1 cellular context compared by ENCODE assay signal in the genomic region with DNA sequence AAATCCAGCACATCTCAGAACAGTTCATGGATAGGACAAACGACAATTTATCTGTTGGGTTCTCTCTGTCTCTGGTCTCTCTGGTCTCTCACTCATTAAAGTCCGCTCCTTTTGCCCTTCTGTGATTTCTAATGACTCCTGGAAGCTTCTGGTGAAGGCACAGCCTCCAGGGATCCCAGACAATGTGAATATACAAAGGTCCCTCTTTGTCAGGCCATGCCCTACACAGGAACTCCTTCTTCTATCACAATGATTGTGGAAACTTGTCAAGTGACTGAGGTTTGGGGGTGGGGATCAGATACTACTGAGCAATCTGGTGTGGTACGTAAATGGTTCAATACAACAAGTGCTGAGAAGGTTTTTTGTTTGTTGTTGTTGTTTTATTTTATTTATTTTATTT.
TF ChIP-seq lines count a peak whose summit lies in the region.

No MANE protein-coding gene starts in this region.

TF ChIP-seq in IMR-90, 13 proteins besides CTCF, POLR2A, EP300 and RAD21:
- no peak for TF ChIP-seq CHD1 (IDR thresholded peaks at IDR 0.05; ENCODE audit: low read depth, low read length)
- no peak for TF ChIP-seq MXI1 (IDR thresholded peaks at IDR 0.05; ENCODE audit: borderline replicate concordance, low read depth, low read length)
- no peak for TF ChIP-seq BHLHE40 (IDR thresholded peaks at IDR 0.05; ENCODE audit: low read depth, low read length)
- no peak for TF ChIP-seq MAZ (IDR thresholded peaks at IDR 0.05; ENCODE audit: borderline replicate concordance, low read depth, low read length)
- no peak for TF ChIP-seq RFX5 (IDR thresholded peaks at IDR 0.05; ENCODE audit: low read depth, low read length)
- TF ChIP-seq SMC3 (IDR thresholded peaks at IDR 0.05; ENCODE audit: low read depth, low read length) = no peak
- TF ChIP-seq, protein P1, sequence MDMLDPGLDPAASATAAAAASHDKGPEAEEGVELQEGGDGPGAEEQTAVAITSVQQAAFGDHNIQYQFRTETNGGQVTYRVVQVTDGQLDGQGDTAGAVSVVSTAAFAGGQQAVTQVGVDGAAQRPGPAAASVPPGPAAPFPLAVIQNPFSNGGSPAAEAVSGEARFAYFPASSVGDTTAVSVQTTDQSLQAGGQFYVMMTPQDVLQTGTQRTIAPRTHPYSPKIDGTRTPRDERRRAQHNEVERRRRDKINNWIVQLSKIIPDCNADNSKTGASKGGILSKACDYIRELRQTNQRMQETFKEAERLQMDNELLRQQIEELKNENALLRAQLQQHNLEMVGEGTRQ (IDR thresholded peaks at IDR 0.05; ENCODE audit: low read depth, low read length) = no peak
- TF ChIP-seq RCOR1 (IDR thresholded peaks at IDR 0.05; ENCODE audit: insufficient replicate concordance, low read length) = no peak
- TF ChIP-seq FOS (IDR thresholded peaks at IDR 0.05; ENCODE audit: low read depth, low read length) = no peak
- TF ChIP-seq CEBPB (IDR thresholded peaks at IDR 0.05; ENCODE audit: low read depth, low read length) = no peak
- TF ChIP-seq MAFK (IDR thresholded peaks at IDR 0.05; ENCODE audit: low read depth, low read length) = no peak
- TF ChIP-seq, protein P2, sequence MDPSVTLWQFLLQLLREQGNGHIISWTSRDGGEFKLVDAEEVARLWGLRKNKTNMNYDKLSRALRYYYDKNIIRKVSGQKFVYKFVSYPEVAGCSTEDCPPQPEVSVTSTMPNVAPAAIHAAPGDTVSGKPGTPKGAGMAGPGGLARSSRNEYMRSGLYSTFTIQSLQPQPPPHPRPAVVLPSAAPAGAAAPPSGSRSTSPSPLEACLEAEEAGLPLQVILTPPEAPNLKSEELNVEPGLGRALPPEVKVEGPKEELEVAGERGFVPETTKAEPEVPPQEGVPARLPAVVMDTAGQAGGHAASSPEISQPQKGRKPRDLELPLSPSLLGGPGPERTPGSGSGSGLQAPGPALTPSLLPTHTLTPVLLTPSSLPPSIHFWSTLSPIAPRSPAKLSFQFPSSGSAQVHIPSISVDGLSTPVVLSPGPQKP (IDR thresholded peaks at IDR 0.05; ENCODE audit: borderline replicate concordance, low read depth, low read length) = no peak
- TF ChIP-seq NFE2L2 (IDR thresholded peaks at IDR 0.05; ENCODE audit: low read depth, low read length) = no peak
